20 cellular contexts compared by ENCODE assay signal in the genomic region with DNA sequence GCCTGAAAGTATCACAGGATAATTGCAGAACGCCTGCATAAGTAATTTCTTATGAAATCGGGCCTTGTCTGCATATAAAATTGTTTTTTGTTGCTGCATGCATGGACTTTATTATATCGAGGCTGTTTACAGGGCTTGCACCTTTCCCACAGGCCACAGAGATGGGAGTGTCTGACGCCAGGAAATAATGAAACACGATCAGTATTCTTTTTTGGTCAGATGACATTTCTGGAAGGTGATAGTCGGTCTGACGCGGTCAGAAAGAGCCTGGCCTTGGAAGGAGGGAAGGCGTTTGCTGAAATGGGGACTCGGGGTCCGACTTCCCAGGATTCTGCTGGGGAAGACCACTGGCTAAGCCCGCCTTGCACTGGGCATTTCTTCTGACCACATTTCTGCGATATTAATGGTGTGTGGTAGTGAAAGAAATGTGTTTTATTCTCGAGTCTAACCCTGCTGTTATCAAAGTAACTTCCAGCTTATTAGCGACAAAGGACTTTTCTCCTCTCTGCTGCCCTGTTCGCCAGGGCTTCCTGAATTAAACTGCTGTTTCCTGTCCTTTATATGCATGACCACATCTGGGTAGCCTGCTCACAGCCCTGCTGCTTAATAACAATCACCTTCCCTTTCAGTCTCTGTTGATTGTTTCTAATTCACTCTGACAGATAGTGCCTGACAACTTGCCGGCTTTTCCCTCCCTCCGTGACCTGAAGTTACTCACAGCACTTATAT. TPM values are rescaled to one million over a fixed set of nuclear protein-coding genes. Genes with fewer than 3 reads are reported as not detected.
DNase-seq lines count a peak whose midpoint lies in the region; TF ChIP-seq lines count a peak whose summit lies in the region.
"Had no signal": no experiment of that assay in that cellular context is flagged by ENCODE, and none has a peak within 500 bp of the region (broad histone marks: within the 10 kb centered on the region; RNA-seq: fewer than 3 reads in every experiment).

No MANE protein-coding gene starts in this region.

- no peaks in the 10 kb centered on the region for H4K20me1 ChIP-seq in neural progenitor cell (ENCODE audit: low read depth)

- H3K27me3 Mint-ChIP-seq in endodermal cell (ENCODE audit: insufficient read depth) (peaks cover 54% of the 10 kb centered on the region), neural progenitor cell (ENCODE audit: insufficient read depth, low read depth) (peaks cover 7% of the 10 kb centered on the region), type B pancreatic cell (peaks cover 19% of the 10 kb centered on the region)

- H3K27ac ChIP-seq in endodermal cell (ENCODE audit: low read depth, low read length) (peak overlapping the region; percentile 1), neural progenitor cell (peak overlapping the region; percentile 44)
- H3K27ac ChIP-seq: body of pancreas had no signal

- no peaks in the 10 kb centered on the region for H3F3A ChIP-seq in neural progenitor cell (ENCODE audit: low read depth)

- no peaks in the 10 kb centered on the region for H3K4me1 ChIP-seq in endodermal cell (ENCODE audit: control insufficient read depth, insufficient read depth, low read length)
- peaks cover 23% of the 10 kb centered on the region for H3K4me1 ChIP-seq in neural progenitor cell
- H3K4me1 ChIP-seq in HAP-1, result no peaks in the 10 kb centered on the region
- H3K4me1 ChIP-seq: body of pancreas had no signal

- H3K4me2 ChIP-seq in neural progenitor cell, result peak overlapping the region; percentile 33

- H3K79me2 ChIP-seq in neural progenitor cell (ENCODE audit: low read depth), result no peaks in the 10 kb centered on the region

- H3K9ac ChIP-seq in endodermal cell (ENCODE audit: extremely low read depth, low read length, poor library complexity, severe bottlenecking) (no peak overlapping the region), neural progenitor cell (no peak overlapping the region)

- H2AFZ ChIP-seq in neural progenitor cell (replicated peaks), result peak overlapping the region; percentile 36

- H3K4me1 Mint-ChIP-seq in endodermal cell (peaks cover 5% of the 10 kb centered on the region), neural progenitor cell (peaks cover 50% of the 10 kb centered on the region), type B pancreatic cell (ENCODE audit: unreplicated experiment) (peaks cover 13% of the 10 kb centered on the region)
- H3K4me1 Mint-ChIP-seq: activated B cell treated with CpG ODN at 0.5 μM for 24 hours; activated naive CD4-positive, alpha-beta T cell treated with anti-CD3 and anti-CD28 coated beads, Interleukin-2, amount 10 ng/mL, durations not matched to agents 7 days and 5 days had no signal

- H3K27ac Mint-ChIP-seq in endodermal cell (no peak overlapping the region), neural progenitor cell (peak overlapping the region; percentile 73), type B pancreatic cell (peak overlapping the region; percentile 18)
- H3K27ac Mint-ChIP-seq: activated B cell treated with CpG ODN at 0.5 μM for 24 hours; activated naive CD4-positive, alpha-beta T cell treated with anti-CD3 and anti-CD28 coated beads, Interleukin-2, amount 10 ng/mL, durations not matched to agents 7 days and 5 days had no signal

- H3K4me3 ChIP-seq in endodermal cell (ENCODE audit: low read length) (no peak overlapping the region), neural progenitor cell (no peak overlapping the region), HAP-1 (no peak overlapping the region)
- H3K4me3 ChIP-seq: body of pancreas had no signal

- no peak overlapping the region for H3K4me3 Mint-ChIP-seq in endodermal cell
- H3K4me3 Mint-ChIP-seq in neural progenitor cell, result peak overlapping the region; percentile 50
- no peak overlapping the region for H3K4me3 Mint-ChIP-seq in type B pancreatic cell
- H3K4me3 Mint-ChIP-seq: activated B cell treated with CpG ODN at 0.5 μM for 24 hours; activated naive CD4-positive, alpha-beta T cell treated with anti-CD3 and anti-CD28 coated beads, Interleukin-2, amount 10 ng/mL, durations not matched to agents 7 days and 5 days had no signal

- in situ Hi-C loops in HAP-1 (cut with MboI; ENCODE audit: low sequenced_read_pairs), result no loop called here

- WGBS in endodermal cell (ENCODE audit: insufficient coverage in 1 of 2, insufficient read length in 1 of 2), 2 experiments, result 77 to 78% methylated on average over 15 to 18 of the region's 18 CpGs

- H3K36me3 Mint-ChIP-seq in endodermal cell (ENCODE audit: low read depth) (no peaks in the 10 kb centered on the region), neural progenitor cell (peaks cover 4% of the 10 kb centered on the region), type B pancreatic cell (no peaks in the 10 kb centered on the region)
- H3K36me3 Mint-ChIP-seq: activated naive CD4-positive, alpha-beta T cell treated with anti-CD3 and anti-CD28 coated beads, Interleukin-2, amount 10 ng/mL, durations not matched to agents 7 days and 5 days had no signal

- H3K9me3 Mint-ChIP-seq in endodermal cell (no peaks in the 10 kb centered on the region), neural progenitor cell (no peaks in the 10 kb centered on the region), type B pancreatic cell (no peaks in the 10 kb centered on the region)
- H3K9me3 Mint-ChIP-seq: activated B cell treated with CpG ODN at 0.5 μM for 24 hours; activated naive CD4-positive, alpha-beta T cell treated with anti-CD3 and anti-CD28 coated beads, Interleukin-2, amount 10 ng/mL, durations not matched to agents 7 days and 5 days had no signal

- H3K27me3 ChIP-seq in endodermal cell (ENCODE audit: control insufficient read depth, insufficient read depth, low read length, poor library complexity, severe bottlenecking) (peaks cover 84% of the 10 kb centered on the region), neural progenitor cell (no peaks in the 10 kb centered on the region), HAP-1 (ENCODE audit: low read depth) (no peaks in the 10 kb centered on the region)
- H3K27me3 ChIP-seq: body of pancreas had no signal

- H3K9me3 ChIP-seq in endodermal cell (ENCODE audit: control insufficient read depth, low read length) (no peaks in the 10 kb centered on the region), neural progenitor cell (ENCODE audit: low read depth) (no peaks in the 10 kb centered on the region), HAP-1 (no peaks in the 10 kb centered on the region)
- H3K9me3 ChIP-seq: body of pancreas had no signal

- peak; percentile 7 for DNase-seq in activated CD8-positive, alpha-beta memory T cell treated with anti-CD3 and anti-CD28 coated beads, Interleukin-2, amount 50 U/mL, for 48 hours
- DNase-seq in activated CD8-positive, alpha-beta memory T cell treated with anti-CD3 and anti-CD28 coated beads for 24 hours, result no peak
- peak; percentile 42 for DNase-seq in endodermal cell
- DNase-seq in neural progenitor cell (ENCODE audit: low spot score), result peak; percentile 62
- no peak for DNase-seq in type B pancreatic cell (ENCODE audit: extremely low spot score, unreplicated experiment)
- no peak for DNase-seq in HAP-1 (ENCODE audit: low spot score in 2 of 2)
- no peak for DNase-seq in activated CD4-positive, alpha-beta T cell treated with anti-CD3 and anti-CD28 coated beads, Interleukin-2, amount 50 U/mL, for 4 hours
- DNase-seq in DMS79 treated with DMSO at 0.1 percent for 48 hours (lab: John Stamatoyannopoulos, UW), result no peak
- DNase-seq: activated B cell treated with CpG ODN at 0.5 μM for 24 hours; activated CD8-positive, alpha-beta memory T cell treated with anti-CD3 and anti-CD28 coated beads, Interleukin-2, amount 50 U/mL, for 4 hours; activated naive CD4-positive, alpha-beta T cell treated with anti-CD3 and anti-CD28 coated beads, Interleukin-2, amount 10 ng/mL, durations not matched to agents 7 days and 5 days; body of pancreas; COR-L47; effector CD4-positive, alpha-beta T cell; mammary epithelial cell; NCI-H187; NCI-H524 treated with DMSO at 0.1 percent for 48 hours; occipital lobe; PC-3 had no signal

- H3K36me3 ChIP-seq in endodermal cell (ENCODE audit: control insufficient read depth, insufficient read depth, low read length) (no peaks in the 10 kb centered on the region), neural progenitor cell (no peaks in the 10 kb centered on the region), HAP-1 (replicated peaks) (no peaks in the 10 kb centered on the region)

- no peak for TF ChIP-seq CTCF in endodermal cell (conservative IDR thresholded peaks at IDR 0.05)
- TF ChIP-seq CTCF in neural progenitor cell (IDR thresholded peaks at IDR 0.05), result no peak
- TF ChIP-seq CTCF in type B pancreatic cell (conservative IDR thresholded peaks at IDR 0.05), result no peak

RNA-seq across cellular contexts. Expression of a gene that starts 11.6 kb away (rescaled TPM):
- total RNA-seq in endodermal cell (not detected), neural progenitor cell (ENCODE audit: low replicate concordance) (0.24 and 0.84 TPM in 2 replicates), type B pancreatic cell (ENCODE audit: low replicate concordance) (0.57 and 9.2 TPM in 2 replicates)
- polyA plus RNA-seq in endodermal cell (2013, experiment 1 of 2), result 5.0 TPM
- 4.8 TPM for polyA plus RNA-seq in endodermal cell (2013, experiment 2 of 2)
- total RNA-seq: activated B cell treated with CpG ODN at 0.5 μM for 24 hours, body of pancreas, LHCN-M2, mammary epithelial cell, PC-3 had no signal
- polyA plus RNA-seq: mammary epithelial cell had no signal

Comparison
In these comparisons a context has a peak if more than half of its experiments do, and no peak if none do; other contexts are left out.
1. DNase-seq: peak in activated CD8-positive, alpha-beta memory T cell treated with anti-CD3 and anti-CD28 coated beads, Interleukin-2, amount 50 U/mL, for 48 hours (single experiment), endodermal cell (single experiment) and neural progenitor cell (single experiment); none in activated CD8-positive, alpha-beta memory T cell treated with anti-CD3 and anti-CD28 coated beads for 24 hours (single experiment), type B pancreatic cell (single experiment), HAP-1 (0 of 2), activated CD4-positive, alpha-beta T cell treated with anti-CD3 and anti-CD28 coated beads, Interleukin-2, amount 50 U/mL, for 4 hours (0 of 2) and DMS79 treated with DMSO at 0.1 percent for 48 hours (single experiment).